ENCODE assay signal across 9 cellular contexts in the genomic region with DNA sequence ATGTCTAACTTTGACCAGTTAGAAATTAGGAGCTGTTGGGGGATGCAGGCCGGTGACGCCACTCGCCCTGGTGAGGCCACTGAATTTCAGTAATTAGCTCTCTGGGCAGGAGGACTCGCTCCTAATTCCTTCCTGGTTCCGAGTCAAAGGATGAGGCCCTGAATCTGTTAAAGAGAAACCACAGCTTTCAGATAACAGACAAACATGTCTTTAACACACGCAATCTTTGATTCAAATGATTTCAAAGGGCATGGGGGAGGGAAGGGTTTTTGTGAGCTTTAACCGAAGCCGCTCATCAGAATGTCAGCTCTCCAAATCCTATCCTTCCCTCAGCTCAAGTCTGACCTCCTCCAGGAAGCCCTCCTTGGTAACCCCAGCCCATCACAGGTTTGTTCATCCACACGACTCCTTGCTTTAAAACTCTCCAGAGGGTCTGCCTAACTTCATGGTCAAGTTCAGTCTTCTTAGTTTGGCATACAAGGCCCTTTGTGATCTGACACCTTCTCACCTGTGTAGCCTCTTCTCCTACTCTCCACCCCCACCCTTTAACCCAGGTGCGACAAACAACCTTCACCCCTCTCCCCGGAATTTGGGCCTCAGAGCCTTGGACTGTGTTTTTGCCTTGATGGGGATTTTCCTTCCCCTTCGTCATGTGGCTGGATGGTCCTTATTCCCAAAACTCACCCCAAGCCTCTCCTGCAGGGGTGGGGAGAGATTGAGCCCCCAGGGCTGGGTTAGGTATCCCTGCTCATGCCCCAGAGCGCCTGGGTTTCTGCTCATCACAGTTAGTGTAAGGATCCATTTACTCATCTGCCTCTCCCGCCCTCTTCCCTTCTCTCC. TPM values are rescaled to one million over a fixed set of nuclear protein-coding genes. Genes with fewer than 3 reads are reported as not detected.
A peak's percentile ranks its signal among the peaks of the same experiment; 100 is the strongest.
DNase-seq lines count a peak whose midpoint lies in the region; ATAC-seq and TF ChIP-seq lines count a peak whose summit lies in the region.
"Had no signal": no experiment of that assay in that cellular context is flagged by ENCODE, and none has a peak within 500 bp of the region (broad histone marks: within the 10 kb centered on the region; RNA-seq: fewer than 3 reads in every experiment).

No MANE protein-coding gene starts in this region.

- DNase-seq in CD8-positive, alpha-beta memory T cell, result peak in 2 of 5 donors; percentile 53 to 83
- peak in 1 of 2 donors; percentile 48 for DNase-seq in activated naive CD4-positive, alpha-beta T cell treated with anti-CD3 and anti-CD28 coated beads, Interleukin-2, amount 50 U/mL, for 72 hours (ENCODE audit: low spot score in 2 of 2)
- DNase-seq in posterior vena cava (ENCODE audit: low spot score), result peak; percentile 90
- DNase-seq in mammary epithelial cell, result no peak
- DNase-seq in NCI-H2081 (lab: John Stamatoyannopoulos, UW), result no peak
- DNase-seq in NCI-H2227 (lab: John Stamatoyannopoulos, UW; ENCODE audit: unreplicated experiment), result no peak
- DNase-seq: Kasumi-1 had no signal

- no peaks in the 10 kb centered on the region for H3K27me3 Mint-ChIP-seq in CD8-positive, alpha-beta memory T cell

- no peaks in the 10 kb centered on the region for H3K9me3 Mint-ChIP-seq in CD8-positive, alpha-beta memory T cell
- peaks cover 0 to 3% of the 10 kb centered on the region in 2 donors for H3K9me3 Mint-ChIP-seq in activated naive CD4-positive, alpha-beta T cell treated with anti-CD3 and anti-CD28 coated beads, Interleukin-2, amount 50 U/mL, for 72 hours

- H3K27ac Mint-ChIP-seq in CD8-positive, alpha-beta memory T cell, result peak overlapping the region; percentile 67 to 98 (median 96)
- H3K27ac Mint-ChIP-seq in activated naive CD4-positive, alpha-beta T cell treated with anti-CD3 and anti-CD28 coated beads, Interleukin-2, amount 50 U/mL, for 72 hours, result peak overlapping the region; percentile 94 to 99

- peak overlapping the region; percentile 24 for H3K27ac ChIP-seq in CD8-positive, alpha-beta memory T cell (ENCODE audit: low read depth, low read length)
- H3K27ac ChIP-seq in KOPT-K1 (ENCODE audit: low read depth, low read length, poor library complexity, severe bottlenecking) (peak overlapping the region; percentile 98), mammary epithelial cell (ENCODE audit: insufficient read depth, low read depth, low read length) (no peak overlapping the region)

- H3K4me1 Mint-ChIP-seq in CD8-positive, alpha-beta memory T cell, result peaks cover 52 to 80% (median 56%) of the 10 kb centered on the region in 3 donors

- POLR2A ChIA-PET in CD8-positive, alpha-beta memory T cell (lab: Charles Lee), result interaction anchor here (0.5 to 5.6 kb wide), 20 partner anchors 7 to 97 kb away, joined by 3 to 116 read pairs (median 10); a partner anchor contains a TSS

- dilution Hi-C loops in mammary epithelial cell (cut with HindIII; ENCODE audit: low sequenced_read_pairs), result no loop called here

- no peak overlapping the region for H3K9ac ChIP-seq in mammary epithelial cell (ENCODE audit: insufficient read depth, low read length)

- no peak overlapping the region for H3K4me2 ChIP-seq in mammary epithelial cell (ENCODE audit: insufficient read depth, low read depth, low read length)

- CTCF ChIA-PET in CD8-positive, alpha-beta memory T cell (lab: Charles Lee), result interaction anchor here (0.9 to 5.9 kb wide), 14 partner anchors 10 to 49 kb away, joined by 3 to 38 read pairs (median 6); a partner anchor contains a TSS
- CTCF ChIA-PET in mammary epithelial cell (lab: Charles Lee; ENCODE audit: low non-redundant PET), result no interaction called here

- no peaks in the 10 kb centered on the region for H3K27me3 ChIP-seq in CD8-positive, alpha-beta memory T cell (ENCODE audit: insufficient read depth, low read length, poor library complexity, severe bottlenecking)
- peaks cover 3% of the 10 kb centered on the region for H3K27me3 ChIP-seq in mammary epithelial cell (ENCODE audit: insufficient read depth, low read length)

- H4K20me1 ChIP-seq in mammary epithelial cell (ENCODE audit: insufficient read depth, low read length), result no peaks in the 10 kb centered on the region

- peak overlapping the region; percentile 24 to 90 (median 74) for H3K4me3 Mint-ChIP-seq in CD8-positive, alpha-beta memory T cell

- no peaks in the 10 kb centered on the region for H3K9me3 ChIP-seq in CD8-positive, alpha-beta memory T cell (ENCODE audit: low read length)
- no peaks in the 10 kb centered on the region for H3K9me3 ChIP-seq in KOPT-K1 (ENCODE audit: insufficient read depth, low read length, poor library complexity, severe bottlenecking)
- H3K9me3 ChIP-seq in mammary epithelial cell (replicated peaks; ENCODE audit: insufficient read depth, low read length), result no peaks in the 10 kb centered on the region

- no peaks in the 10 kb centered on the region for H3K79me2 ChIP-seq in mammary epithelial cell (ENCODE audit: insufficient read depth, low read length)

- H3K4me3 ChIP-seq in CD8-positive, alpha-beta memory T cell (ENCODE audit: low read length), result peak overlapping the region; percentile 48
- no peak overlapping the region for H3K4me3 ChIP-seq in mammary epithelial cell (replicated peaks in 1 of 3; ENCODE audit: insufficient read depth in 1 of 3, low read depth in 2 of 3, low read length in 3 of 3)

- intact Hi-C loops in posterior vena cava (cut with DNase I), result no loop called here
- intact Hi-C loops in mammary epithelial cell (cut with micrococcal nuclease), result no loop called here

- in situ Hi-C loops in mammary epithelial cell (cut with MboI; ENCODE audit: low sequenced_read_pairs in 2 of 2), result no loop called here

- peaks cover 78% of the 10 kb centered on the region for H3K4me1 ChIP-seq in CD8-positive, alpha-beta memory T cell (ENCODE audit: insufficient read depth, low read length)
- peaks cover 18% of the 10 kb centered on the region for H3K4me1 ChIP-seq in mammary epithelial cell (ENCODE audit: insufficient read depth, low read length)

- TF ChIP-seq CTCF in mammary epithelial cell (conservative IDR thresholded peaks at IDR 0.05 in 1 of 2, IDR thresholded peaks at IDR 0.05 in 1 of 2; ENCODE audit: extremely low read depth in 1 of 2, insufficient read depth in 1 of 2, low read depth in 1 of 2, low read length in 2 of 2), result no peak

- peaks cover 0 to 2% (median 1%) of the 10 kb centered on the region in 3 donors for H3K36me3 Mint-ChIP-seq in CD8-positive, alpha-beta memory T cell
- H3K36me3 Mint-ChIP-seq in activated naive CD4-positive, alpha-beta T cell treated with anti-CD3 and anti-CD28 coated beads, Interleukin-2, amount 50 U/mL, for 72 hours, result peaks cover 0 to 12% of the 10 kb centered on the region in 2 donors

- BruUV-seq in mammary epithelial cell (replicated peaks; lab: Mats Ljungman, UMichigan), result no TSS peak

- H3K36me3 ChIP-seq in CD8-positive, alpha-beta memory T cell (ENCODE audit: insufficient read depth, low read length), result no peaks in the 10 kb centered on the region
- H3K36me3 ChIP-seq in KOPT-K1 (ENCODE audit: insufficient read depth, low read length), result no peaks in the 10 kb centered on the region
- no peaks in the 10 kb centered on the region for H3K36me3 ChIP-seq in mammary epithelial cell (ENCODE audit: insufficient read depth, low read length)

- peak; percentile 3 to 4 for ATAC-seq in activated naive CD4-positive, alpha-beta T cell treated with anti-CD3 and anti-CD28 coated beads, Interleukin-2, amount 50 U/mL, for 72 hours
- ATAC-seq in GM21447 (IDR thresholded peaks at IDR 0.05; ENCODE audit: unreplicated experiment), result no peak

- H2AFZ ChIP-seq in mammary epithelial cell (ENCODE audit: low read depth, low read length), result no peak overlapping the region

- WGBS in mammary epithelial cell (ENCODE audit: low coverage, missing lambda C conversion rate), result 95% methylated on average over 13 of the region's 14 CpGs

RNA-seq across cellular contexts. Expression of a gene that starts 13.6 kb away (rescaled TPM):
- total RNA-seq in CD8-positive, alpha-beta memory T cell, result 100 to 1,000 TPM; 206 to 214 TPM
- polyA plus RNA-seq in CD8-positive, alpha-beta memory T cell, result 8.3 TPM
- 100 to 1,000 TPM; 305 to 312 TPM for total RNA-seq in activated naive CD4-positive, alpha-beta T cell treated with anti-CD3 and anti-CD28 coated beads, Interleukin-2, amount 50 U/mL, for 72 hours
- 10 to 100 TPM; 30.8 to 40.2 TPM for total RNA-seq in posterior vena cava
- 10 to 100 TPM in 1 of 2 donors, 1 to 10 TPM in 1; 4.3 to 52.9 TPM for total RNA-seq in mammary epithelial cell
- 60.9 TPM for polyA plus RNA-seq in mammary epithelial cell
- 47.9 TPM for polyA minus RNA-seq in mammary epithelial cell

RNA-seq across cellular contexts. Expression of a gene that starts 36.0 kb away (rescaled TPM):
- total RNA-seq in CD8-positive, alpha-beta memory T cell, result 100 to 1,000 TPM; 316 to 322 TPM
- polyA plus RNA-seq in CD8-positive, alpha-beta memory T cell, result 12.1 TPM
- total RNA-seq in activated naive CD4-positive, alpha-beta T cell treated with anti-CD3 and anti-CD28 coated beads, Interleukin-2, amount 50 U/mL, for 72 hours, result 100 to 1,000 TPM in 1 of 2 donors, 10 to 100 TPM in 1; 99.5 to 100 TPM
- 10 to 100 TPM; 10.2 to 14.6 TPM for total RNA-seq in posterior vena cava
- 1 to 10 TPM in 1 of 2 donors, under 1 TPM in 1; 0.89 to 1.0 TPM for total RNA-seq in mammary epithelial cell
- 0.28 TPM for polyA plus RNA-seq in mammary epithelial cell
- not detected for polyA minus RNA-seq in mammary epithelial cell

RNA-seq across cellular contexts. Expression of a gene that starts 47.9 kb away (rescaled TPM):
- 10 to 100 TPM; 60.9 to 63.7 TPM for total RNA-seq in CD8-positive, alpha-beta memory T cell
- 21.1 TPM for polyA plus RNA-seq in CD8-positive, alpha-beta memory T cell
- total RNA-seq in activated naive CD4-positive, alpha-beta T cell treated with anti-CD3 and anti-CD28 coated beads, Interleukin-2, amount 50 U/mL, for 72 hours, result 10 to 100 TPM; 74.9 to 75.2 TPM
- 10 to 100 TPM; 31.3 to 37.5 TPM for total RNA-seq in posterior vena cava
- 10 to 100 TPM; 38.2 to 73.0 TPM for total RNA-seq in mammary epithelial cell
- 24.9 TPM for polyA plus RNA-seq in mammary epithelial cell
- 11.8 TPM for polyA minus RNA-seq in mammary epithelial cell

Comparison
In these comparisons a context has a peak if more than half of its experiments do, and no peak if none do; other contexts are left out.
1. RNA of a gene that starts 36.0 kb away (total RNA-seq): 316 to 322 TPM in CD8-positive, alpha-beta memory T cell and 99.5 to 100 TPM in activated naive CD4-positive, alpha-beta T cell treated with anti-CD3 and anti-CD28 coated beads, Interleukin-2, amount 50 U/mL, for 72 hours; 10.2 to 14.6 TPM in posterior vena cava and 0.89 to 1.0 TPM in mammary epithelial cell; every median in the first group is over 4 times any median in the second.